7 cellular contexts compared by ENCODE assay signal in the genomic region with DNA sequence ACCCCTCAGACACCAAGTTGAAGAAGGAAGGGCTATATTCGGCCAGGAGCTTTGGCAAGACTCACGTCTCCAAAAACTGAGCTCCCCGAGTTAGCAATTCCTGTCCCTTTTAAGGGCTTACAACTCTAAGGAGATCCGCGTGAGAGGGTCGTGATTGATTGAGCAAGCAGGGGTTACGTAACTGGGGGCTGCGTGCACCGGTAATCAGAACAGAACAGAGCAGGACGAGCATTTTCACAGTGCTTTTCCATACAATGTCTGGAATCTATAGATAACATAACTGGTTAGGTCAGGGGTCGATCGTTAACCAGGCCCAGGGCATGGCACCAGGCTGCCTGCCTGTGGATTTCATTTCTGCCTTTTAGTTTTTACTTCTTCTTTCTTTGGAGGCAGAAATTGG.
A peak's percentile ranks its signal among the peaks of the same experiment; 100 is the strongest.
DNase-seq lines count a peak whose midpoint lies in the region; ATAC-seq, FAIRE-seq and TF ChIP-seq lines count a peak whose summit lies in the region.
"Not testable (repeated sequence)": the region's sequence is repeated elsewhere in the genome, so short reads cannot be mapped to it uniquely, and the experiment has no call there.

No MANE protein-coding gene starts in this region.

- H3K4me1 Mint-ChIP-seq in Caco-2 (ENCODE audit: low read depth, unreplicated experiment); GM23338: not testable (repeated sequence)

- H4K20me1 ChIP-seq in GM23338 (replicated peaks; ENCODE audit: insufficient read depth); K562 (replicated peaks; ENCODE audit: control insufficient read depth, insufficient read depth, low read length); H1 (replicated peaks in 1 of 2; ENCODE audit: control insufficient read depth in 1 of 2, insufficient read depth in 2 of 2, low read length in 2 of 2): not testable (repeated sequence)

- intact Hi-C loops in Caco-2 (cut with micrococcal nuclease; ENCODE audit: unreplicated experiment); K562 (cut with micrococcal nuclease): not testable (repeated sequence)

- not testable (repeated sequence) for H4K5ac ChIP-seq in H1 (ENCODE audit: insufficient read length, low read depth, low read length); mesendoderm (ENCODE audit: low read length)

- not testable (repeated sequence) for H3K9me3 ChIP-seq in Caco-2; K562 (replicated peaks; ENCODE audit: control insufficient read depth, insufficient read depth, low read depth, low read length); H1 (ENCODE audit: insufficient read depth in 2 of 2, low read depth in 1 of 2, low read length in 1 of 2)

- H3K79me2 ChIP-seq in GM23338 (replicated peaks; ENCODE audit: insufficient read depth); K562 (ENCODE audit: control insufficient read depth, insufficient read depth, low read length); H1 (ENCODE audit: control insufficient read depth in 1 of 2, insufficient read depth in 2 of 2, low read length in 2 of 2); mesendoderm (ENCODE audit: control insufficient read depth, insufficient read depth, low read length): not testable (repeated sequence)

- not testable (repeated sequence) for H3K27me3 Mint-ChIP-seq in Caco-2 (ENCODE audit: insufficient read depth, unreplicated experiment); GM23338 (ENCODE audit: insufficient read depth, low read depth, poor library complexity)

- not testable (repeated sequence) for H2BK20ac ChIP-seq in H1 (ENCODE audit: low read length)

- H3K23me2 ChIP-seq in H1 (ENCODE audit: low read depth, low read length) = not testable (repeated sequence)

- H3K4me3 Mint-ChIP-seq in Caco-2 (ENCODE audit: unreplicated experiment); GM23338: not testable (repeated sequence)

- ATAC-seq in GM23338, K562: not testable (repeated sequence)

- in situ Hi-C loops in K562 (cut with MboI) = not testable (repeated sequence)

- POLR2A ChIA-PET in Caco-2 (lab: Charles Lee); K562 (lab: Yijun Ruan, JAX); H1 (lab: Charles Lee; ENCODE audit: partially characterized antibody): not testable (repeated sequence)

- H4K8ac ChIP-seq in H1 (ENCODE audit: extremely low read depth, insufficient read depth, low read length); mesendoderm (ENCODE audit: low read depth, low read length): not testable (repeated sequence)

- not testable (repeated sequence) for H2BK5ac ChIP-seq in H1 (ENCODE audit: low read depth, low read length); mesendoderm (ENCODE audit: low read length)

- not testable (repeated sequence) for H3K9ac ChIP-seq in K562 (ENCODE audit: insufficient read depth in 1 of 2, low read depth in 2 of 2, low read length in 2 of 2); H1 (replicated peaks in 1 of 4; ENCODE audit: extremely low read depth in 1 of 4, low read depth in 3 of 4, low read length in 3 of 4); mesendoderm (ENCODE audit: low read length)

- not testable (repeated sequence) for H2BK15ac ChIP-seq in H1 (ENCODE audit: low read length); mesendoderm (replicated peaks; ENCODE audit: low read depth)

- 2% methylated on average over 12 of the region's 12 CpGs for WGBS in K562 (ENCODE audit: insufficient coverage, low coverage, missing lambda C conversion rate)
- WGBS in H1 (ENCODE audit: extremely low coverage in 1 of 2, insufficient coverage in 1 of 2, insufficient read length in 1 of 2, insufficient replicate concordance in 2 of 2, low coverage in 1 of 2, low lambda C conversion rate in 2 of 2, missing lambda C conversion rate in 1 of 2), 2 experiments = 96% methylated on average over 12 of the region's 12 CpGs; no CpG with 5 or more reads in 1 of the 2 experiments
- no CpG with 5 or more reads among the region's 12 CpGs for WGBS in mesendoderm (ENCODE audit: extremely low coverage, insufficient coverage, low lambda C conversion rate)

- not testable (repeated sequence) for H3K23ac ChIP-seq in H1 (ENCODE audit: insufficient read length); mesendoderm (ENCODE audit: low read length)

- not testable (repeated sequence) for H3K4ac ChIP-seq in H1 (replicated peaks; ENCODE audit: insufficient read length, low read depth, low read length); mesendoderm (ENCODE audit: low read depth, low read length)

- not testable (repeated sequence) for TF ChIP-seq CTCF in Caco-2 (IDR thresholded peaks at IDR 0.05; ENCODE audit: insufficient read depth in 1 of 2, low read depth in 1 of 2, low read length in 1 of 2, severe bottlenecking in 1 of 2, unreplicated experiment in 1 of 2); GM23338 (conservative IDR thresholded peaks at IDR 0.05; ENCODE audit: low read depth in 2 of 2); K562 (IDR thresholded peaks at IDR 0.05 in 2 of 3, conservative IDR thresholded peaks at IDR 0.05 in 1 of 3; ENCODE audit: insufficient read depth in 2 of 3, low read depth in 1 of 3, low read length in 3 of 3); H1 (IDR thresholded peaks at IDR 0.05; ENCODE audit: control extremely low read depth in 1 of 3, insufficient read depth in 1 of 3, low read depth in 1 of 3, low read length in 3 of 3)

- not testable (repeated sequence) for TF ChIP-seq RAD21 in K562 (CRISPR knock-in tag; conservative IDR thresholded peaks at IDR 0.05 in 1 of 2, IDR thresholded peaks at IDR 0.05 in 1 of 2); H1 (IDR thresholded peaks at IDR 0.05 in 1 of 2, conservative IDR thresholded peaks at IDR 0.05 in 1 of 2; ENCODE audit: low read depth in 2 of 2, low read length in 2 of 2)

- not testable (repeated sequence) for H3K4me3 ChIP-seq in Caco-2 (ENCODE audit: low read depth, low read length); GM23338; K562; H1 (ENCODE audit: extremely low read depth in 1 of 4, insufficient read depth in 2 of 4, low read depth in 3 of 4, low read length in 4 of 4); mesendoderm (ENCODE audit: low read length)

- H3K4me2 ChIP-seq in GM23338; K562 (ENCODE audit: insufficient read depth, low read length); H1 (ENCODE audit: insufficient read depth in 1 of 2, low read depth in 2 of 2, low read length in 2 of 2); mesendoderm (ENCODE audit: low read length): not testable (repeated sequence)

- H3K9me1 ChIP-seq in K562 (ENCODE audit: control insufficient read depth, insufficient read depth, low read length) = not testable (repeated sequence)

- not testable (repeated sequence) for H2BK120ac ChIP-seq in H1 (replicated peaks; ENCODE audit: low read depth, low read length); mesendoderm (ENCODE audit: low read depth, low read length)

- not testable (repeated sequence) for H3K36me3 ChIP-seq in Caco-2 (ENCODE audit: control insufficient read depth, insufficient read depth, low read length); GM23338 (ENCODE audit: insufficient read depth); K562 (ENCODE audit: control insufficient read depth, insufficient read depth, low read length); H1 (ENCODE audit: control insufficient read depth in 2 of 4, insufficient read depth in 4 of 4, low read length in 3 of 4); mesendoderm (ENCODE audit: control insufficient read depth, insufficient read depth, low read length)

- not testable (repeated sequence) for FAIRE-seq in K562 (lab: Jason Lieb, UNC); H1 (lab: Jason Lieb, UNC)

- not testable (repeated sequence) for BruUV-seq in Caco-2 (replicated peaks; lab: Mats Ljungman, UMichigan); K562 (replicated peaks; lab: Mats Ljungman, UMichigan)

- not testable (repeated sequence) for H3K9me3 Mint-ChIP-seq in Caco-2 (ENCODE audit: unreplicated experiment); GM23338

- DNase-seq in Caco-2; GM23338 (ENCODE audit: low spot score); H1 (ENCODE audit: low read depth in 1 of 2, low spot score in 2 of 2): not testable (repeated sequence)
- DNase-seq in MV-4-11 (lab: John Stamatoyannopoulos, UW) (peak; percentile 12), OCI-M1 (lab: John Stamatoyannopoulos, UW) (peak; percentile 32), K562 (ENCODE audit: extremely low read depth in 1 of 4, low spot score in 3 of 4) (peak in 1 of 4 experiments; percentile 6), mesendoderm (peak; percentile 15)

- H3K79me1 ChIP-seq in H1 (ENCODE audit: low read depth, low read length); mesendoderm (ENCODE audit: low read length): not testable (repeated sequence)

- not testable (repeated sequence) for H3K18ac ChIP-seq in H1 (ENCODE audit: extremely low read depth, low read length)
- peak overlapping the region; percentile 18 for H3K18ac ChIP-seq in mesendoderm (ENCODE audit: low read length)

- H2BK12ac ChIP-seq in H1 (ENCODE audit: low read depth, low read length) = not testable (repeated sequence)

- CTCF ChIA-PET in Caco-2 (lab: Charles Lee); K562 (lab: Yijun Ruan, JAX; ENCODE audit: low intra/inter-chr PET ratio); H1 (lab: Charles Lee; ENCODE audit: partially characterized antibody): not testable (repeated sequence)

- TF ChIP-seq EP300 in K562 (IDR thresholded peaks at IDR 0.05; ENCODE audit: low read length); H1 (IDR thresholded peaks at IDR 0.05; ENCODE audit: borderline replicate concordance in 1 of 2, low read depth in 2 of 2, low read length in 2 of 2): not testable (repeated sequence)

- H4K91ac ChIP-seq in H1 (replicated peaks; ENCODE audit: insufficient read length, low read length) = not testable (repeated sequence)

- H3K56ac ChIP-seq in H1 (replicated peaks; ENCODE audit: insufficient read length, low read depth, low read length); mesendoderm (ENCODE audit: low read length): not testable (repeated sequence)

- peak overlapping the region; percentile 70; the same call in 1 of the 2 replicates for H2AFZ ChIP-seq in GM23338
- not testable (repeated sequence) for H2AFZ ChIP-seq in K562 (ENCODE audit: low read depth, low read length)
- 0 out of 2 replicates have a peak overlapping the region, but pooled peaks have one; percentile 53 for H2AFZ ChIP-seq in H1 (ENCODE audit: low read length)

- not testable (repeated sequence) for H3K9me2 ChIP-seq in GM23338 (ENCODE audit: insufficient read depth)

- H3K36me3 Mint-ChIP-seq in Caco-2 (ENCODE audit: insufficient read depth, unreplicated experiment); GM23338 (ENCODE audit: low read depth): not testable (repeated sequence)

- H3K4me1 ChIP-seq in Caco-2; GM23338 (ENCODE audit: insufficient read depth); K562 (replicated peaks in 1 of 2; ENCODE audit: control insufficient read depth in 2 of 2, insufficient read depth in 2 of 2, low read length in 2 of 2); H1 (replicated peaks in 1 of 4; ENCODE audit: control insufficient read depth in 3 of 4, insufficient read depth in 4 of 4, low read length in 3 of 4); mesendoderm (ENCODE audit: control insufficient read depth, low read depth, low read length): not testable (repeated sequence)

- not testable (repeated sequence) for H3F3A ChIP-seq in GM23338 (replicated peaks; ENCODE audit: low read depth)

- not testable (repeated sequence) for TF ChIP-seq POLR2A in K562 (conservative IDR thresholded peaks at IDR 0.05); H1 (IDR thresholded peaks at IDR 0.05; ENCODE audit: control extremely low read depth in 1 of 2, low read depth in 2 of 2, low read length in 2 of 2)

- not testable (repeated sequence) for H3K14ac ChIP-seq in H1 (ENCODE audit: insufficient read length)

- not testable (repeated sequence) for H3K27me3 ChIP-seq in Caco-2 (replicated peaks; ENCODE audit: control insufficient read depth, insufficient read depth, low read length); GM23338 (ENCODE audit: insufficient read depth); K562 (ENCODE audit: control insufficient read depth in 2 of 2, insufficient read depth in 2 of 2, low read length in 2 of 2); H1 (replicated peaks in 1 of 4; ENCODE audit: control insufficient read depth in 3 of 4, extremely low read depth in 1 of 4, insufficient read depth in 3 of 4, low read length in 3 of 4); mesendoderm (ENCODE audit: insufficient read depth, low read length, poor library complexity)

- H3K27ac Mint-ChIP-seq in Caco-2 (ENCODE audit: unreplicated experiment) = peak overlapping the region; percentile 54
- H3K27ac Mint-ChIP-seq in GM23338 = not testable (repeated sequence)

- H3K27ac ChIP-seq in GM23338 (ENCODE audit: low read depth); K562 (ENCODE audit: extremely low read depth, low read depth, low read length); H1 (ENCODE audit: low read depth, low read length); mesendoderm (ENCODE audit: low read depth, low read length): not testable (repeated sequence)

- H2AK5ac ChIP-seq in H1 (ENCODE audit: low read depth, low read length); mesendoderm (ENCODE audit: low read length): not testable (repeated sequence)
